ENCODE assay signal across 1 cellular context in the genomic region with DNA sequence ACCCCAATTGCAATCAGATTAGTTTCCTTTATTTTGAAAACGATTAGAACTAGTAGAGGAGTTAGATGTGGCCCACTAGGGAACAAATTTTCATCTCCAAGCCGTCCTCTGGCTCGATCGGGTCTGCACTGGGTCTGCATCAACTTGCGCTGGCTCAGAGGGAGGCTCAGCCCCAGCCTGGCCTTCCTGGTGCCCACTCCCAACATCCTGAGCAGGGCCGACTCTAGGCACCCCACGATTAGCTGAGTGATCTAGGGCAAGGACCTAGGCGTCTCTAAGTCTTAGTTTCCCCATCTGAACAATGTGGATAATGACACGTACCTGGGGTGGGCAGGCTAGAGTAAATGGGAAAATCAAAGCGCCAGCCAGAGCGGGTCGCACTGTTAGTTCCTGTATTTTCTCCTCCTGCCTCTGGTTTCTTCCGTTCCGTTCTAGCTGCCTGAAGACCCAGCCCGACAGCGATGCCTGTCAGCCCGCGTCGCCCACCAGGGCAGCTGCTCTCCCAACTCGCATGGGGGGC.
TF ChIP-seq lines count a peak whose summit lies in the region.

No MANE protein-coding gene starts in this region.

TF ChIP-seq in H1, 55 proteins besides CTCF, POLR2A, EP300 and RAD21:
- TF ChIP-seq POU5F1 (IDR thresholded peaks at IDR 0.05; ENCODE audit: low read depth, low read length) (no peak), RXRA (IDR thresholded peaks at IDR 0.05; ENCODE audit: insufficient read depth, low read depth, low read length) (no peak), BCL11A (IDR thresholded peaks at IDR 0.05; ENCODE audit: low read depth in 2 of 2, low read length in 2 of 2) (no peak), SP2 (IDR thresholded peaks at IDR 0.05; ENCODE audit: low read length) (no peak), CREB1 (IDR thresholded peaks at IDR 0.05) (no peak)
